ENCODE assay signal across 1 cellular context in the genomic region with DNA sequence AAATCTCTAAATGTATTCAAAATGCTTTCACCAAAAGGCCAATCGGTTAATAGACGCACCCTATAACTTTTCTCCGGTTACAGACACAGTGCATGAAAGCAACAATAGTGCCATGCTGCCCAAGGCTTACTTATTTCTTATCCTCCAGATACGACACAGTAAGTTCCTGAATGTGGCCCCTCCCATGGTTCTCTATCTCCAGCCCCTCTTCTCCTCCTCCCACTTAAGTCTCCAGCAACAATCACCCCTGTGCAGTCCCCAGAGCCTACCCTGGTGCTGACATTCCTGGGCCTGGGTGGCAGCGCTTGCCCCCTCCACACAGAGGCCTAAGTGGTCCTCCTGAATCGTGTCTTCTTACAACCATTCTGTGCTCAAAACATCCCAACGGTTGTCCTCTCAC.
TF ChIP-seq lines count a peak whose summit lies in the region.

No MANE protein-coding gene starts in this region.

TF ChIP-seq in neural cell, 6 proteins besides CTCF, POLR2A, EP300 and RAD21 (continued from another document):
- TF ChIP-seq SMC3 (conservative IDR thresholded peaks at IDR 0.05; ENCODE audit: poor library complexity): no peak
TF ChIP-seq in neural cell: peak in this region for 0.
